2 cellular contexts compared by ENCODE assay signal in genomic region chr12:101694297-101694848, GRCh38.
TF ChIP-seq lines count a peak whose summit lies in the region.

No MANE protein-coding gene starts in this region.

TF ChIP-seq in HepG2, 621 proteins besides CTCF, POLR2A, EP300 and RAD21:
- TF ChIP-seq ZBTB8A (CRISPR knock-in tag; IDR thresholded peaks at IDR 0.05; ENCODE audit: borderline replicate concordance, low read depth) (no peak), ZNF264 (CRISPR knock-in tag; IDR thresholded peaks at IDR 0.05) (peak; percentile 97), ZNF431 (CRISPR knock-in tag; IDR thresholded peaks at IDR 0.05; ENCODE audit: borderline replicate concordance, low read depth) (no peak), ZNF564 (CRISPR knock-in tag; IDR thresholded peaks at IDR 0.05) (peak; percentile 98), CCAR2 (optimal IDR thresholded peaks at IDR 0.05; ENCODE audit: low read depth, low read length) (no peak)

TF ChIP-seq in IMR-90, 13 proteins besides CTCF, POLR2A, EP300 and RAD21:
- no peak for TF ChIP-seq ELK1 (IDR thresholded peaks at IDR 0.05; ENCODE audit: borderline replicate concordance, low read depth, low read length)
- TF ChIP-seq USF2 (IDR thresholded peaks at IDR 0.05; ENCODE audit: low read depth, low read length), result no peak
- TF ChIP-seq BHLHE40 (IDR thresholded peaks at IDR 0.05; ENCODE audit: low read depth, low read length), result no peak
- no peak for TF ChIP-seq MAZ (IDR thresholded peaks at IDR 0.05; ENCODE audit: borderline replicate concordance, low read depth, low read length)
- no peak for TF ChIP-seq SMC3 (IDR thresholded peaks at IDR 0.05; ENCODE audit: low read depth, low read length)
- TF ChIP-seq MXI1 (IDR thresholded peaks at IDR 0.05; ENCODE audit: borderline replicate concordance, low read depth, low read length), result no peak
- no peak for TF ChIP-seq RFX5 (IDR thresholded peaks at IDR 0.05; ENCODE audit: low read depth, low read length)
- TF ChIP-seq MAFK (IDR thresholded peaks at IDR 0.05; ENCODE audit: low read depth, low read length), result no peak
- no peak for TF ChIP-seq CEBPB (IDR thresholded peaks at IDR 0.05; ENCODE audit: low read depth, low read length)
- TF ChIP-seq CHD1 (IDR thresholded peaks at IDR 0.05; ENCODE audit: low read depth, low read length), result no peak
- TF ChIP-seq NFE2L2 (IDR thresholded peaks at IDR 0.05; ENCODE audit: low read depth, low read length), result no peak
- no peak for TF ChIP-seq RCOR1 (IDR thresholded peaks at IDR 0.05; ENCODE audit: insufficient replicate concordance, low read length)
TF ChIP-seq in IMR-90: peak in this region for 0.
